ENCODE assay signal across 1 cellular context in genomic region chr9:104766025-104766424, GRCh38.
TF ChIP-seq lines count a peak whose summit lies in the region.

No MANE protein-coding gene starts in this region.

TF ChIP-seq in HepG2, 621 proteins besides CTCF, POLR2A, EP300 and RAD21 (continued from another document):
- no peak for TF ChIP-seq ZNF691 (CRISPR knock-in tag; IDR thresholded peaks at IDR 0.05; ENCODE audit: borderline replicate concordance, low read depth)
